ENCODE assay signal across 1 cellular context in genomic region chr5:111931658-111932057, GRCh38.
TF ChIP-seq lines count a peak whose summit lies in the region.

No MANE protein-coding gene starts in this region.

TF ChIP-seq in WTC11, 78 proteins besides CTCF, POLR2A, EP300 and RAD21 (continued from another document):
- TF ChIP-seq ZNF425 (CRISPR knock-in tag; conservative IDR thresholded peaks at IDR 0.05) (no peak), TCF7 (CRISPR knock-in tag; IDR thresholded peaks at IDR 0.05; ENCODE audit: low read depth) (no peak), ZNF232 (CRISPR knock-in tag; IDR thresholded peaks at IDR 0.05) (no peak), CREB1 (CRISPR knock-in tag; IDR thresholded peaks at IDR 0.05) (no peak), GTF2I (CRISPR knock-in tag; conservative IDR thresholded peaks at IDR 0.05) (no peak), MXD4 (CRISPR knock-in tag; IDR thresholded peaks at IDR 0.05; ENCODE audit: borderline replicate concordance) (no peak), ZMAT4 (CRISPR knock-in tag; IDR thresholded peaks at IDR 0.05) (no peak)
